ENCODE assay signal across 1 cellular context in genomic region chr10:58653139-58653538, GRCh38.
TF ChIP-seq lines count a peak whose summit lies in the region.

No MANE protein-coding gene starts in this region.

TF ChIP-seq in WTC11, 78 proteins besides CTCF, POLR2A, EP300 and RAD21 (continued from another document):
- TF ChIP-seq ZMAT4 (CRISPR knock-in tag; IDR thresholded peaks at IDR 0.05): no peak
- TF ChIP-seq SOX15 (CRISPR knock-in tag; IDR thresholded peaks at IDR 0.05): no peak
- no peak for TF ChIP-seq ZBTB21 (CRISPR knock-in tag; IDR thresholded peaks at IDR 0.05; ENCODE audit: borderline replicate concordance)
- TF ChIP-seq ZNF281 (CRISPR knock-in tag; IDR thresholded peaks at IDR 0.05): no peak
- TF ChIP-seq FOXP1 (CRISPR knock-in tag; IDR thresholded peaks at IDR 0.05; ENCODE audit: borderline replicate concordance): no peak
- no peak for TF ChIP-seq NR1H2 (CRISPR knock-in tag; IDR thresholded peaks at IDR 0.05)
- TF ChIP-seq CDX4 (CRISPR knock-in tag; IDR thresholded peaks at IDR 0.05; ENCODE audit: borderline replicate concordance): no peak
- TF ChIP-seq CREM (CRISPR knock-in tag; IDR thresholded peaks at IDR 0.05): no peak
- no peak for TF ChIP-seq IRF1 (CRISPR knock-in tag; IDR thresholded peaks at IDR 0.05)
- TF ChIP-seq SP1 (CRISPR knock-in tag; conservative IDR thresholded peaks at IDR 0.05): no peak
TF ChIP-seq in WTC11: peak in this region for 0.
